Comparison of ENCODE assay signal across 21 cellular contexts in the genomic region with DNA sequence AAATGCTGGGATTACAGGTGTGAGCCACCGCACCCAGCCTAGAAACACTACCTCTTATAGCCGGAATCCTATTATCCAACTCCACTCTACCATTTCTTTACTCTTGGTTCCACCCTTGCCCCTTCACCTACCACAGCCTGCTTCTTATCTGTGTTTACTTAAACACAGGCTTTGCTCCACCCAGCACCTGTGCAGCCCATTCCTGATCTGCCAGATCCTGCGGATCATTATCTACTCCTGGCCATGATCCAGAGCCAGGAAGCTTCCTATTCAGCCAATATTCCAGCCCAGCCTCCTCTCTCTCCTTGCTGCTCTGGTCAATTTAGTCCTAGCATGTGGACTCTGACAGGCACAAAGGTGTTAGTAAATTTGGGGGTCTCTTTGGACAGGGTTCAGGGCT.
DNase-seq lines count a peak whose midpoint lies in the region; ATAC-seq, FAIRE-seq and TF ChIP-seq lines count a peak whose summit lies in the region.
"Had no signal": no experiment of that assay in that cellular context is flagged by ENCODE, and none has a peak within 500 bp of the region (broad histone marks: within the 10 kb centered on the region; RNA-seq: fewer than 3 reads in every experiment).

No MANE protein-coding gene starts in this region.

- FAIRE-seq in pancreas (lab: Jason Lieb, UNC) = no peak
- FAIRE-seq: H54 had no signal

- no peak overlapping the region for H3K27ac Mint-ChIP-seq in glutamatergic neuron (ENCODE audit: unreplicated experiment)
- H3K27ac Mint-ChIP-seq: activated B cell treated with CpG ODN at 0.5 μM for 24 hours; activated T-helper 17 cell treated with anti-CD3 and anti-CD28 coated beads, Interleukin-2, amount 50 U/mL, for 72 hours; nephron had no signal

- no peaks in the 10 kb centered on the region for H3K9me3 ChIP-seq in body of pancreas
- no peaks in the 10 kb centered on the region for H3K9me3 ChIP-seq in pancreas
- H3K9me3 ChIP-seq: BLaER1 treated with 17β-estradiol and CSF1 and Interleukin-3, amounts not matched to agents 10 nM and 100 nM; esophagus muscularis mucosa; upper lobe of left lung had no signal

- DNase-seq in DMS 273 (lab: John Stamatoyannopoulos, UW; ENCODE audit: unreplicated experiment) = peak; percentile 43
- no peak for DNase-seq in DMS 273 treated with DMSO at 0.1 percent for 48 hours (lab: John Stamatoyannopoulos, UW)
- peak; percentile 66 for DNase-seq in NCI-H2029 (lab: John Stamatoyannopoulos, UW)
- peak; percentile 22 to 43 (median 34) for DNase-seq in body of pancreas
- DNase-seq in pancreas = peak in 4 of 6 donors; percentile 12 to 33 (median 16)
- no peak for DNase-seq in glutamatergic neuron
- DNase-seq in Ammon's horn (ENCODE audit: low spot score) = no peak
- DNase-seq in T-helper 2 cell = no peak
- DNase-seq: 8988T; activated B cell treated with CpG ODN at 0.5 μM for 24 hours; DND-41; NCI-H1417 treated with DMSO at 0.1 percent for 48 hours; stimulated activated naive CD8-positive, alpha-beta T cell treated with anti-CD3 and anti-CD28 coated beads, Interleukin-15, Interleukin-2, amounts not matched to agents 100 U/mL and 50 U/mL, for 24 hours; T-helper 1 cell; upper lobe of left lung had no signal

- intact Hi-C loops in body of pancreas (cut with DNase I) = no loop called here
- intact Hi-C loops in pancreas (cut with DNase I) = no loop called here

- H3K27me3 ChIP-seq in body of pancreas (no peaks in the 10 kb centered on the region), pancreas (no peaks in the 10 kb centered on the region)
- H3K27me3 ChIP-seq: BLaER1 treated with 17β-estradiol and CSF1 and Interleukin-3, amounts not matched to agents 10 nM and 100 nM; esophagus muscularis mucosa; upper lobe of left lung had no signal

- peaks cover 12% of the 10 kb centered on the region for H3K4me1 Mint-ChIP-seq in glutamatergic neuron (ENCODE audit: low read depth, unreplicated experiment)
- H3K4me1 Mint-ChIP-seq: activated B cell treated with CpG ODN at 0.5 μM for 24 hours had no signal

- WGBS in body of pancreas, 2 donors = 37 to 48% methylated on average over 3 of the region's 3 CpGs
- WGBS in pancreas, 2 donors = 43 to 46% methylated on average over 3 of the region's 3 CpGs

- H3K4me3 ChIP-seq in body of pancreas = no peak overlapping the region
- H3K4me3 ChIP-seq in pancreas = no peak overlapping the region
- H3K4me3 ChIP-seq: BLaER1 treated with 17β-estradiol and CSF1 and Interleukin-3, amounts not matched to agents 10 nM and 100 nM; esophagus muscularis mucosa; upper lobe of left lung had no signal

- H3K27me3 Mint-ChIP-seq in glutamatergic neuron (ENCODE audit: unreplicated experiment) = no peaks in the 10 kb centered on the region

- ATAC-seq in body of pancreas (peak; percentile 30), pancreas (peak; percentile 50 to 92 (median 72))
- ATAC-seq: activated T-helper 17 cell treated with anti-CD3 and anti-CD28 coated beads, Interleukin-2, amount 50 U/mL, for 72 hours; stimulated activated naive CD8-positive, alpha-beta T cell treated with anti-CD3 and anti-CD28 coated beads, Interleukin-15, Interleukin-2, amounts not matched to agents 100 U/mL and 50 U/mL, for 24 hours had no signal

- H3K4me3 Mint-ChIP-seq in glutamatergic neuron (ENCODE audit: unreplicated experiment) = no peak overlapping the region
- H3K4me3 Mint-ChIP-seq: activated B cell treated with CpG ODN at 0.5 μM for 24 hours; activated T-helper 17 cell treated with anti-CD3 and anti-CD28 coated beads, Interleukin-2, amount 50 U/mL, for 72 hours; nephron had no signal

- H3K27ac ChIP-seq in body of pancreas (no peak overlapping the region), pancreas (no peak overlapping the region)
- H3K27ac ChIP-seq: BLaER1 treated with 17β-estradiol and CSF1 and Interleukin-3, amounts not matched to agents 10 nM and 100 nM; esophagus muscularis mucosa; RWPE1; upper lobe of left lung had no signal

- TF ChIP-seq CTCF in body of pancreas (IDR thresholded peaks at IDR 0.05) = no peak
- TF ChIP-seq CTCF in pancreas (IDR thresholded peaks at IDR 0.05) = no peak
- no peak for TF ChIP-seq CTCF in glutamatergic neuron (IDR thresholded peaks at IDR 0.05; ENCODE audit: partially characterized antibody, unreplicated experiment)

- no peaks in the 10 kb centered on the region for H3K36me3 Mint-ChIP-seq in glutamatergic neuron (ENCODE audit: unreplicated experiment)

- H3K36me3 ChIP-seq in body of pancreas (replicated peaks in 1 of 2; ENCODE audit: insufficient read depth in 1 of 2, low read depth in 2 of 2) (no peaks in the 10 kb centered on the region), pancreas (no peaks in the 10 kb centered on the region)
- H3K36me3 ChIP-seq: BLaER1 treated with 17β-estradiol and CSF1 and Interleukin-3, amounts not matched to agents 10 nM and 100 nM; esophagus muscularis mucosa; upper lobe of left lung had no signal

- H3K4me1 ChIP-seq in body of pancreas (peaks cover 13% of the 10 kb centered on the region), pancreas (no peaks in the 10 kb centered on the region)
- H3K4me1 ChIP-seq: BLaER1 treated with 17β-estradiol and CSF1 and Interleukin-3, amounts not matched to agents 10 nM and 100 nM; esophagus muscularis mucosa; upper lobe of left lung had no signal

- TF ChIP-seq POLR2A in body of pancreas (IDR thresholded peaks at IDR 0.05) = no peak

- peaks cover 1% of the 10 kb centered on the region for H3K9me3 Mint-ChIP-seq in glutamatergic neuron (ENCODE audit: unreplicated experiment)
- H3K9me3 Mint-ChIP-seq: activated B cell treated with CpG ODN at 0.5 μM for 24 hours; activated T-helper 17 cell treated with anti-CD3 and anti-CD28 coated beads, Interleukin-2, amount 50 U/mL, for 72 hours; nephron had no signal

Comparison
In these comparisons a context has a peak if more than half of its experiments do, and no peak if none do; other contexts are left out.
1. DNase-seq: peak in DMS 273 (single experiment), NCI-H2029 (single experiment), body of pancreas (4 of 4) and pancreas (4 of 6); none in DMS 273 treated with DMSO at 0.1 percent for 48 hours (single experiment), glutamatergic neuron (single experiment), Ammon's horn (single experiment) and T-helper 2 cell (0 of 5).